Comparison of ENCODE assay signal across 8 cellular contexts in genomic region chr3:133573054-133573628, GRCh38. TPM values are rescaled to one million over a fixed set of nuclear protein-coding genes. Genes with fewer than 3 reads are reported as not detected.
DNase-seq lines count a peak whose midpoint lies in the region; ATAC-seq, FAIRE-seq and TF ChIP-seq lines count a peak whose summit lies in the region.

No MANE protein-coding gene starts in this region.

- POLR2A ChIA-PET in H1 (lab: Charles Lee; ENCODE audit: partially characterized antibody): interaction anchor here (1.1 to 3.5 kb wide), 11 partner anchors 8 to 116 kb away, joined by 3 to 13 read pairs (median 5); no protein-coding TSS in a partner anchor

- H3K23me2 ChIP-seq in H1 (ENCODE audit: low read depth, low read length): 0 out of 2 replicates have a peak, but pooled peaks cover 5% of the 10 kb centered on the region

- WGBS in H1 (ENCODE audit: extremely low coverage in 1 of 2, insufficient coverage in 1 of 2, insufficient read length in 1 of 2, insufficient replicate concordance in 2 of 2, low coverage in 1 of 2, low lambda C conversion rate in 2 of 2, missing lambda C conversion rate in 1 of 2), 2 experiments: 1% methylated on average over 23 of the region's 33 CpGs; no CpG with 5 or more reads in 1 of the 2 experiments
- 0 to 1% methylated on average over 24 to 32 of the region's 33 CpGs for WGBS in mesodermal cell (ENCODE audit: insufficient coverage in 2 of 2), 2 experiments

- H3K4ac ChIP-seq in H1 (replicated peaks; ENCODE audit: insufficient read length, low read depth, low read length): no peak overlapping the region

- peak overlapping the region; percentile 89 for H2BK5ac ChIP-seq in H1 (ENCODE audit: low read depth, low read length)

- H2AK5ac ChIP-seq in H1 (ENCODE audit: low read depth, low read length): no peak overlapping the region

- peak; percentile 6 to 11; a peak in 2 of 4 replicates for TF ChIP-seq RAD21 in H1 (IDR thresholded peaks at IDR 0.05 in 1 of 2, conservative IDR thresholded peaks at IDR 0.05 in 1 of 2; ENCODE audit: low read depth in 2 of 2, low read length in 2 of 2)

- peak overlapping the region; percentile 97; the same call in 1 of the 2 replicates for H2AFZ ChIP-seq in H1 (ENCODE audit: low read length)

- no peak overlapping the region; the same call in 1 of the 2 replicates for H3K18ac ChIP-seq in H1 (ENCODE audit: extremely low read depth, low read length)

- peak overlapping the region; percentile 52 to 70 for H3K4me2 ChIP-seq in H1 (ENCODE audit: insufficient read depth in 1 of 2, low read depth in 2 of 2, low read length in 2 of 2)

- no peak overlapping the region for H3K14ac ChIP-seq in H1 (ENCODE audit: insufficient read length)

- H4K8ac ChIP-seq in H1 (ENCODE audit: extremely low read depth, insufficient read depth, low read length): no peak overlapping the region

- peak in 1 of 2 experiments; percentile 89; a peak in 2 of 3 replicates for TF ChIP-seq POLR2A in H1 (IDR thresholded peaks at IDR 0.05; ENCODE audit: control extremely low read depth in 1 of 2, low read depth in 2 of 2, low read length in 2 of 2)

- no peak overlapping the region for H2BK120ac ChIP-seq in H1 (replicated peaks; ENCODE audit: low read depth, low read length)

- H4K91ac ChIP-seq in H1 (replicated peaks; ENCODE audit: insufficient read length, low read length): no peak overlapping the region

- H3K36me3 ChIP-seq in H1 (ENCODE audit: control insufficient read depth in 2 of 4, insufficient read depth in 4 of 4, low read length in 3 of 4) (peaks cover 5 to 31% (median 17%) of the 10 kb centered on the region in 4 experiments; a peak in 5 of 8 replicates), mesodermal cell (ENCODE audit: control insufficient read depth, insufficient read depth, low read length) (peaks cover 32% of the 10 kb centered on the region)

- no peak overlapping the region for H3K23ac ChIP-seq in H1 (ENCODE audit: insufficient read length)

- no peak overlapping the region for H2BK12ac ChIP-seq in H1 (ENCODE audit: low read depth, low read length)

- H3K4me3 ChIP-seq in H1 (ENCODE audit: extremely low read depth in 1 of 4, insufficient read depth in 2 of 4, low read depth in 3 of 4, low read length in 4 of 4) (peak overlapping the region; percentile 69 to 89 (median 76); a peak in 7 of 8 replicates), mesodermal cell (ENCODE audit: extremely low read depth, insufficient read depth, low read length, poor library complexity, severe bottlenecking) (peak overlapping the region; percentile 52)

- H3K9me3 ChIP-seq in H1 (ENCODE audit: insufficient read depth in 2 of 2, low read depth in 1 of 2, low read length in 1 of 2) (no peaks in the 10 kb centered on the region), mesodermal cell (ENCODE audit: control insufficient read depth, low read length) (no peaks in the 10 kb centered on the region)

- H3K79me2 ChIP-seq in H1 (ENCODE audit: control insufficient read depth in 1 of 2, insufficient read depth in 2 of 2, low read length in 2 of 2): peaks cover 20 to 37% of the 10 kb centered on the region in 2 experiments

- no peak overlapping the region for H2BK15ac ChIP-seq in H1 (ENCODE audit: low read length)

- no peak overlapping the region for H3K56ac ChIP-seq in H1 (replicated peaks; ENCODE audit: insufficient read length, low read depth, low read length)

- peaks cover 0 to 10% of the 10 kb centered on the region in 2 experiments for H4K20me1 ChIP-seq in H1 (replicated peaks in 1 of 2; ENCODE audit: control insufficient read depth in 1 of 2, insufficient read depth in 2 of 2, low read length in 2 of 2)

- H3K27ac ChIP-seq in H1 (ENCODE audit: low read depth, low read length) (peak overlapping the region; percentile 93), mesodermal cell (ENCODE audit: low read depth, low read length, severe bottlenecking) (peak overlapping the region; percentile 95)

- no peak overlapping the region for H2BK20ac ChIP-seq in H1 (ENCODE audit: low read length)

- ATAC-seq in GM19372 (IDR thresholded peaks at IDR 0.05; ENCODE audit: low read depth, unreplicated experiment) (peak; percentile 70), HG03565 (IDR thresholded peaks at IDR 0.05; ENCODE audit: unreplicated experiment) (peak; percentile 53)

- H3K27me3 ChIP-seq in H1 (replicated peaks in 1 of 4; ENCODE audit: control insufficient read depth in 3 of 4, extremely low read depth in 1 of 4, insufficient read depth in 3 of 4, low read length in 3 of 4): no peaks in the 10 kb centered on the region

- CTCF ChIA-PET in H1 (lab: Charles Lee; ENCODE audit: partially characterized antibody): interaction anchor here (0.9 to 1.5 kb wide), 4 partner anchors 11 to 87 kb away, joined by 5 to 7 read pairs (median 5); no protein-coding TSS in a partner anchor

- H3K79me1 ChIP-seq in H1 (ENCODE audit: low read depth, low read length): no peaks in the 10 kb centered on the region

- peak; percentile 6; the same call in 1 of the 2 replicates for TF ChIP-seq CTCF in AG09319 (IDR thresholded peaks at IDR 0.05; ENCODE audit: low read depth, low read length)
- TF ChIP-seq CTCF in H1 (IDR thresholded peaks at IDR 0.05; ENCODE audit: control extremely low read depth in 1 of 3, insufficient read depth in 1 of 3, low read depth in 1 of 3, low read length in 3 of 3): peak in 2 of 3 experiments; percentile 19 to 36; a peak in 2 of 4 replicates

- H3K4me1 ChIP-seq in H1 (replicated peaks in 1 of 4; ENCODE audit: control insufficient read depth in 3 of 4, insufficient read depth in 4 of 4, low read length in 3 of 4) (peaks cover 0 to 5% (median 2%) of the 10 kb centered on the region in 4 experiments; a peak in 3 of 7 replicates), mesodermal cell (ENCODE audit: control insufficient read depth, insufficient read depth, low read length, poor library complexity, severe bottlenecking) (peaks cover 47% of the 10 kb centered on the region)

- DNase-seq in AG09319 (ENCODE audit: extremely low read depth, low read depth): peak; percentile 100
- DNase-seq in activated CD4-positive, alpha-beta T cell treated with anti-CD3 and anti-CD28 coated beads, Interleukin-2, amount 50 U/mL, for 4 hours: peak; percentile 100
- peak; percentile 99 to 100 for DNase-seq in H1 (ENCODE audit: low read depth in 1 of 2, low spot score in 2 of 2)
- peak; percentile 99 to 100 for DNase-seq in stimulated activated CD8-positive, alpha-beta memory T cell treated with anti-CD3 and anti-CD28 coated beads, Interleukin-4, amount 100 ng/mL, for 1 hour (ENCODE audit: low read depth in 2 of 2, low spot score in 1 of 2)
- no peak for DNase-seq in effector CD8-positive, alpha-beta T cell (lab: John Stamatoyannopoulos, UW)

- H3K9ac ChIP-seq in H1 (replicated peaks in 1 of 4; ENCODE audit: extremely low read depth in 1 of 4, low read depth in 3 of 4, low read length in 3 of 4): peak overlapping the region; percentile 60 to 97 (median 88); a peak in 6 of 7 replicates

- FAIRE-seq in H1 (lab: Jason Lieb, UNC): peak; percentile 93

- no peak for TF ChIP-seq EP300 in H1 (IDR thresholded peaks at IDR 0.05; ENCODE audit: borderline replicate concordance in 1 of 2, low read depth in 2 of 2, low read length in 2 of 2)

- peak overlapping the region; percentile 19 for H4K5ac ChIP-seq in H1 (ENCODE audit: insufficient read length, low read depth, low read length)

TF ChIP-seq in H1, 55 proteins besides CTCF, POLR2A, EP300 and RAD21 (continues in another document):
- peak; percentile 91 for TF ChIP-seq POLR2AphosphoS5 (IDR thresholded peaks at IDR 0.05; ENCODE audit: low read depth, low read length)
- no peak for TF ChIP-seq BACH1 (IDR thresholded peaks at IDR 0.05; ENCODE audit: low read length)
- TF ChIP-seq TBP (IDR thresholded peaks at IDR 0.05; ENCODE audit: low read depth, low read length): peak; percentile 56
- TF ChIP-seq SP1 (IDR thresholded peaks at IDR 0.05; ENCODE audit: low read depth, low read length): peak; percentile 48; the same call in 1 of the 2 replicates
- no peak for TF ChIP-seq SIX5 (IDR thresholded peaks at IDR 0.05; ENCODE audit: low read depth, low read length)
- TF ChIP-seq, protein P1, sequence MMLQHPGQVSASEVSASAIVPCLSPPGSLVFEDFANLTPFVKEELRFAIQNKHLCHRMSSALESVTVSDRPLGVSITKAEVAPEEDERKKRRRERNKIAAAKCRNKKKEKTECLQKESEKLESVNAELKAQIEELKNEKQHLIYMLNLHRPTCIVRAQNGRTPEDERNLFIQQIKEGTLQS (IDR thresholded peaks at IDR 0.05; ENCODE audit: insufficient read depth, low read depth, low read length): no peak
- TF ChIP-seq ATF2 (IDR thresholded peaks at IDR 0.05; ENCODE audit: low read length): no peak
- TF ChIP-seq ASH2L (IDR thresholded peaks at IDR 0.05; ENCODE audit: low read length): peak; percentile 17
- TF ChIP-seq KDM1A (IDR thresholded peaks at IDR 0.05; ENCODE audit: borderline replicate concordance, low read length): no peak
- no peak for TF ChIP-seq EZH2 (IDR thresholded peaks at IDR 0.05; ENCODE audit: low read depth, low read length, severe bottlenecking)
- TF ChIP-seq NANOG (IDR thresholded peaks at IDR 0.05; ENCODE audit: insufficient read depth, low read depth, low read length, poor library complexity, severe bottlenecking): no peak
- TF ChIP-seq CBX5 (IDR thresholded peaks at IDR 0.05; ENCODE audit: low read depth, low read length): no peak
- no peak for TF ChIP-seq SIN3A (conservative IDR thresholded peaks at IDR 0.05 in 1 of 2, IDR thresholded peaks at IDR 0.05 in 1 of 2; ENCODE audit: low read depth in 1 of 2, low read length in 2 of 2)

RNA-seq across cellular contexts. Expression of gene CDV3, which starts 0.3 kb away (rescaled TPM):
- 149 and 163 TPM in 2 replicates for total RNA-seq in H1 (2021; fragmentation: NEBNext Ultra II Directional; extraction: Animal tissue kit (Norgen Biotek cat#: 25700))
- polyA plus RNA-seq in H1 (2011; rRNA removed): 16.8 and 29.4 TPM in 2 replicates
- 40.4 TPM for polyA plus RNA-seq in H1 (2011; cell fraction: cytosol; rRNA removed)
- 19.2 TPM for polyA plus RNA-seq in H1 (2011; cell fraction: nucleus; rRNA removed)
- polyA plus RNA-seq in H1 (2012, experiment 1 of 2): 77.7 to 131 TPM (median 82.9 TPM) in 4 replicates
- 13.3 TPM for polyA plus RNA-seq in H1 (2012, experiment 2 of 2)
- 85.8 TPM for polyA plus RNA-seq in H1 (2013, experiment 1 of 2)
- polyA plus RNA-seq in H1 (2013, experiment 2 of 2): 86.9 TPM
- polyA minus RNA-seq in H1 (2011; rRNA and poly(A)+ RNA removed): 39.5 and 61.4 TPM in 2 replicates
- 53.3 TPM for polyA minus RNA-seq in H1 (2011; cell fraction: cytosol; rRNA and poly(A)+ RNA removed)
- polyA minus RNA-seq in H1 (2011; cell fraction: nucleus; rRNA and poly(A)+ RNA removed): 51.8 TPM
- 109 TPM for polyA plus RNA-seq in mesodermal cell (2013, experiment 1 of 2)
- 117 TPM for polyA plus RNA-seq in mesodermal cell (2013, experiment 2 of 2)
